In genomic region chr12:2355604-2356003, GRCh38 we compare ENCODE assay signal across 26 cellular contexts.
"Had no signal": no experiment of that assay in that cellular context is flagged by ENCODE, and none has a peak within 500 bp of the region (broad histone marks: within the 10 kb centered on the region; RNA-seq: fewer than 3 reads in every experiment).

No MANE protein-coding gene starts in this region.

- H3K9ac ChIP-seq: parathyroid adenoma had no signal

- DNase-seq: activated CD4-positive, alpha-beta T cell treated with anti-CD3 and anti-CD28 coated beads for 48 hours; activated CD4-positive, alpha-beta T cell treated with anti-CD3 and anti-CD28 coated beads, Interleukin-2, amount 50 U/mL, for 48 hours; activated CD8-positive, alpha-beta memory T cell treated with anti-CD3 and anti-CD28 coated beads for 24 hours; activated gamma-delta T cell; activated naive CD4-positive, alpha-beta T cell treated with anti-CD3 and anti-CD28 coated beads, Interleukin-2, amount 10 ng/mL, durations not matched to agents 7 days and 5 days; activated naive CD8-positive, alpha-beta T cell treated with anti-CD3 and anti-CD28 coated beads, Interleukin-2, amount 10 ng/mL, durations not matched to agents 7 days and 5 days; esophagus squamous epithelium; foreskin melanocyte; heart right ventricle; midbrain; naive thymus-derived CD8-positive, alpha-beta T cell; occipital lobe; psoas muscle; stimulated activated CD4-positive, alpha-beta T cell treated with anti-CD3 and anti-CD28 coated beads, Interleukin-15, amount 100 ng/mL, for 24 hours; stimulated activated CD4-positive, alpha-beta T cell treated with anti-CD3 and anti-CD28 coated beads, Interleukin-2, amount 100 ng/mL, for 24 hours; stimulated activated naive B cell treated with anti-CD40 and anti-IgM and Interleukin-4, amounts not matched to agents 10 μg/mL and 1 μg/mL and 100 μg/mL, for 72 hours; stomach; T-helper 9 cell; thyroid gland; upper lobe of right lung had no signal

- H3K9me3 ChIP-seq: ascending aorta, esophagus squamous epithelium, heart right ventricle, psoas muscle, stomach, thyroid gland, upper lobe of right lung had no signal

- H3K4me1 ChIP-seq: parathyroid adenoma had no signal

- H3K27ac ChIP-seq: ascending aorta, epithelial cell of prostate, esophagus squamous epithelium, parathyroid adenoma, psoas muscle, stomach, thyroid gland, upper lobe of right lung, VCaP had no signal

- H3K36me3 ChIP-seq: ascending aorta, cardiac muscle cell, esophagus squamous epithelium, heart right ventricle, stomach, thyroid gland, upper lobe of right lung had no signal

- H3K4me2 ChIP-seq: smooth muscle cell had no signal

- H3K27me3 ChIP-seq: ascending aorta, cardiac muscle cell, heart right ventricle, thyroid gland, upper lobe of right lung had no signal

- H2AFZ ChIP-seq: parathyroid adenoma had no signal

- H3K79me2 ChIP-seq: parathyroid adenoma had no signal

- ATAC-seq: heart right ventricle; naive thymus-derived CD8-positive, alpha-beta T cell; psoas muscle; upper lobe of right lung had no signal

- H3K4me3 ChIP-seq: ascending aorta, cardiac muscle cell, esophagus squamous epithelium, heart right ventricle, psoas muscle, smooth muscle cell, stomach, thyroid gland, upper lobe of right lung had no signal
